Comparison of ENCODE assay signal across 8 cellular contexts in genomic region chr4:45471335-45471734, GRCh38.
"Had no signal": no experiment of that assay in that cellular context is flagged by ENCODE, and none has a peak within 500 bp of the region (broad histone marks: within the 10 kb centered on the region; RNA-seq: fewer than 3 reads in every experiment).

No MANE protein-coding gene starts in this region.

- H3K27me3 Mint-ChIP-seq: IgD-negative memory B cell had no signal

- H3K4me3 Mint-ChIP-seq: GM23338, H9, IgD-negative memory B cell had no signal

- H3K27ac Mint-ChIP-seq: GM23338, H9, IgD-negative memory B cell had no signal

- H3K4me1 Mint-ChIP-seq: GM23338, H9, IgD-negative memory B cell had no signal

- FAIRE-seq: H1, H54, HepG2 had no signal

- H2AFZ ChIP-seq: GM23338 had no signal

- ATAC-seq: GM23338, HepG2 had no signal

- DNase-seq: H9, HCEC 1CT had no signal

- H3K27ac ChIP-seq: HL-60 had no signal

- H3K4me2 ChIP-seq: GM23338 had no signal

- H3K36me3 Mint-ChIP-seq: IgD-negative memory B cell had no signal

- H3K4me3 ChIP-seq: GM23338 had no signal
